ENCODE assay signal across 8 cellular contexts in the genomic region with DNA sequence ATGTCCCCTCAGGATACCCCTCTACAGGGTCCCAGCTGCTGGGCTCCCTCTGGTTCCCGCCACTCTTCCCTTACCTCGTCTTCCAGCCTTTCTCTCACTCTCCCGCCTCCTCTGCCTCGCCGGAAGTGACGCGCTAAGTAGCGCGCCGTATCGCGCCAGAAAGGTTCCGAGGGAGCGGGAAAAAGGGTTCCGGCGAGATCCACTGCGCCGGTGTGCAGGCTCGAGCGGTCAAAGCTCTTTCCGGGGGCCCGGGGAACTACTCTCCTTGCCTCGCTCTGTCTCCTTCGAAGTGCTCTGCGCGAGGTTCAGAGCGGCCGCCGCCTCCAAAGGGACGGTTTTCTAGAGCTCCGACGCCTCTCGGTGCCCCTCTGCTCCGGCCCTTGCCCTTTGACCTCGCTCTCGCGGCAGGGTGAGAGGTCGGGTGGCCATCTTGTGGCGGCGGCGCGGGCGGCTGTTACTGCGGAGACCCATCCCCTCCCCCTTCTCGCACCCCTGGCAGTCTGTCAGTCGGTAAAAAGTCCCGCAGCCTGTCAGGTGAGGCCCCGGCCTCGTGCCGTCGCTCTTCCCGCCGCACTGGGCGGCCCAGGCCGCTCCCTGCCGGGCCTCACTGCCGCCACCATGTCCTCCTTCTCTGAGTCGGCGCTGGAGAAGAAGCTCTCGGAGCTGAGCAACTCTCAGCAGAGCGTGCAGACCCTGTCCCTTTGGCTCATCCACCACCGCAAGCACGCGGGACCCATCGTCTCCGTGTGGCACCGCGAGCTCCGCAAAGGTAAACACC. TPM values are rescaled to one million over a fixed set of nuclear protein-coding genes. Genes with fewer than 3 reads are reported as not detected.
DNase-seq lines count a peak whose midpoint lies in the region; ATAC-seq lines count a peak whose summit lies in the region.

A gene with protein sequence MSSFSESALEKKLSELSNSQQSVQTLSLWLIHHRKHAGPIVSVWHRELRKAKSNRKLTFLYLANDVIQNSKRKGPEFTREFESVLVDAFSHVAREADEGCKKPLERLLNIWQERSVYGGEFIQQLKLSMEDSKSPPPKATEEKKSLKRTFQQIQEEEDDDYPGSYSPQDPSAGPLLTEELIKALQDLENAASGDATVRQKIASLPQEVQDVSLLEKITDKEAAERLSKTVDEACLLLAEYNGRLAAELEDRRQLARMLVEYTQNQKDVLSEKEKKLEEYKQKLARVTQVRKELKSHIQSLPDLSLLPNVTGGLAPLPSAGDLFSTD (plus strand): TSS at position 417 of the 778 bp plus-strand sequence. CDS start 202 bp downstream, at position 619.
A gene (minus strand): TSS at position 127 of the 778 bp plus-strand sequence. CDS start 19,640 bp downstream, outside the sequence.

- peaks cover 31% of the 10 kb centered on the region for H3K36me3 Mint-ChIP-seq in effector memory CD8-positive, alpha-beta T cell (ENCODE audit: insufficient read depth)

- no peaks in the 10 kb centered on the region for H3K27me3 Mint-ChIP-seq in effector memory CD8-positive, alpha-beta T cell

- H3K4me1 Mint-ChIP-seq in effector memory CD8-positive, alpha-beta T cell (ENCODE audit: low read depth in 2 of 2) = peaks cover 47 to 56% of the 10 kb centered on the region in 2 donors

- DNase-seq in CMK (ENCODE audit: low read depth) (peak; percentile 42), HT1080 (ENCODE audit: low read depth) (peak; percentile 89), NOMO-1 treated with dmso at 0.1 percent for 144 hours (lab: John Stamatoyannopoulos, UW; ENCODE audit: unreplicated experiment) (peak; percentile 90), medulla oblongata (ENCODE audit: extremely low spot score) (peak; percentile 96)
- peak; percentile 75 to 82 (median 79) for DNase-seq in activated CD8-positive, alpha-beta memory T cell treated with anti-CD3 and anti-CD28 coated beads for 48 hours (ENCODE audit: low read depth in 2 of 3, low spot score in 2 of 3)
- DNase-seq in effector memory CD8-positive, alpha-beta T cell = peak; percentile 86 to 91 (median 87)
- peak; percentile 76 to 82 (median 78) for DNase-seq in stimulated activated CD4-positive, alpha-beta T cell treated with anti-CD3 and anti-CD28 coated beads, TNF-alpha, amount 100 ng/mL, for 48 hours (ENCODE audit: low read depth in 3 of 3)

- peak; percentile 81 for ATAC-seq in GM19467 (IDR thresholded peaks at IDR 0.05; ENCODE audit: unreplicated experiment)
- ATAC-seq in effector memory CD8-positive, alpha-beta T cell (replicated peaks) = peak; percentile 85

- H3K9me3 Mint-ChIP-seq in effector memory CD8-positive, alpha-beta T cell = no peaks in the 10 kb centered on the region

- H3K4me3 Mint-ChIP-seq in effector memory CD8-positive, alpha-beta T cell = peak within 1 kb of the TSS; percentile 93 to 97

- H3K27ac Mint-ChIP-seq in effector memory CD8-positive, alpha-beta T cell = peak within 1 kb of the TSS; percentile 96 to 99

RNA-seq across cellular contexts. Expression of the first gene that starts in this region (rescaled TPM):
- 14.0 and 21.2 TPM in 2 replicates for total RNA-seq in HT1080 (2014; rRNA removed; shearing (Covaris generic))
- 21.1 and 24.2 TPM in 2 replicates for polyA plus RNA-seq in HT1080 (2015; cell fraction: cytosol; rRNA removed)
- polyA plus RNA-seq in HT1080 (2015; cell fraction: nucleus; rRNA removed) = 31.6 and 41.2 TPM in 2 replicates

RNA-seq across cellular contexts. Expression of the second gene that starts in this region (rescaled TPM):
- 22.4 and 27.3 TPM in 2 replicates for total RNA-seq in HT1080 (2014; rRNA removed; shearing (Covaris generic))
- 21.0 and 21.2 TPM in 2 replicates for polyA plus RNA-seq in HT1080 (2015; cell fraction: cytosol; rRNA removed)
- polyA plus RNA-seq in HT1080 (2015; cell fraction: nucleus; rRNA removed) = 39.8 and 41.6 TPM in 2 replicates

Comparison
In these comparisons a context has a peak if more than half of its experiments do, and no peak if none do; other contexts are left out.
1. Peak in every context shown above with its lines: DNase-seq and ATAC-seq.
2. DNase-seq: peak in every context shown above with its lines; median percentile 96 in medulla oblongata; 90 in NOMO-1 treated with dmso at 0.1 percent for 144 hours; 89 in HT1080; 87 in effector memory CD8-positive, alpha-beta T cell; 79 in activated CD8-positive, alpha-beta memory T cell treated with anti-CD3 and anti-CD28 coated beads for 48 hours; 78 in stimulated activated CD4-positive, alpha-beta T cell treated with anti-CD3 and anti-CD28 coated beads, TNF-alpha, amount 100 ng/mL, for 48 hours; 42 in CMK.